In genomic region chr3:39405687-39406367, GRCh38 we compare ENCODE assay signal across 8 cellular contexts. TPM values are rescaled to one million over a fixed set of nuclear protein-coding genes. Genes with fewer than 3 reads are reported as not detected.
DNase-seq lines count a peak whose midpoint lies in the region; ATAC-seq, FAIRE-seq and TF ChIP-seq lines count a peak whose summit lies in the region.

No MANE protein-coding gene starts in this region.

- H3K27ac Mint-ChIP-seq in T-helper 1 cell treated with Interleukin-12 subunit alpha and Interleukin-12 subunit beta and Interleukin-4 antibody, amounts not matched to agents 30 μg/mL and 1 μg/mL, for 36 hours: peak overlapping the region; percentile 98
- peak overlapping the region; percentile 97 for H3K27ac Mint-ChIP-seq in activated naive CD8-positive, alpha-beta T cell treated with anti-CD3 and anti-CD28 coated beads, Interleukin-2, amount 50 U/mL, for 24 hours

- DNase-seq in T-helper 1 cell (no peak), kidney (no peak), T1000 (lab: John Stamatoyannopoulos, UW) (no peak), GM12891 (ENCODE audit: insufficient read length, low spot score) (no peak), putamen (ENCODE audit: low spot score) (no peak)
- no peak for DNase-seq in activated naive CD8-positive, alpha-beta T cell treated with anti-CD3 and anti-CD28 coated beads, Interleukin-2, amount 50 U/mL, for 24 hours

- no peak for FAIRE-seq in kidney (lab: Jason Lieb, UNC)
- no peak for FAIRE-seq in GM12891 (lab: Jason Lieb, UNC)

- H3K4me3 ChIP-seq in kidney (ENCODE audit: low read length in 2 of 2): peak overlapping the region; percentile 92
- peak overlapping the region; percentile 90 to 96 (median 90) for H3K4me3 ChIP-seq in subcutaneous abdominal adipose tissue (ENCODE audit: low read depth in 1 of 5, low read length in 5 of 5)

- TF ChIP-seq POLR2A in GM12891 (IDR thresholded peaks at IDR 0.05; ENCODE audit: low read depth, low read length): no peak

- H3K9ac ChIP-seq in kidney (ENCODE audit: low read length in 2 of 2) (peak overlapping the region in 1 of 2 donors; percentile 57), subcutaneous abdominal adipose tissue (ENCODE audit: low read length in 5 of 5) (peak overlapping the region in 4 of 5 donors; percentile 67 to 92 (median 91))

- H3K27ac ChIP-seq in kidney (ENCODE audit: low read depth in 2 of 2, low read length in 2 of 2): peak overlapping the region; percentile 43 to 76
- peak overlapping the region; percentile 84 for H3K27ac ChIP-seq in subcutaneous abdominal adipose tissue (ENCODE audit: low read depth, low read length)

- H3K4me1 ChIP-seq in kidney (ENCODE audit: control insufficient read depth in 1 of 2, insufficient read depth in 1 of 2, low read depth in 1 of 2, low read length in 2 of 2) (peaks cover 4 to 13% of the 10 kb centered on the region in 2 donors), subcutaneous abdominal adipose tissue (ENCODE audit: control insufficient read depth in 5 of 5, insufficient read depth in 5 of 5, low read length in 5 of 5) (peaks cover 4 to 30% (median 24%) of the 10 kb centered on the region in 5 donors)

- H3K36me3 ChIP-seq in kidney (ENCODE audit: control insufficient read depth in 1 of 2, insufficient read depth in 2 of 2, low read length in 2 of 2): peaks cover 10 to 20% of the 10 kb centered on the region in 2 donors
- H3K36me3 ChIP-seq in subcutaneous abdominal adipose tissue (ENCODE audit: control insufficient read depth in 5 of 5, insufficient read depth in 5 of 5, low read length in 5 of 5): peaks cover 3 to 28% (median 22%) of the 10 kb centered on the region in 5 donors

- H3K36me3 Mint-ChIP-seq in T-helper 1 cell treated with Interleukin-12 subunit alpha and Interleukin-12 subunit beta and Interleukin-4 antibody, amounts not matched to agents 30 μg/mL and 1 μg/mL, for 36 hours (ENCODE audit: low read depth): peaks cover 43% of the 10 kb centered on the region
- H3K36me3 Mint-ChIP-seq in activated naive CD8-positive, alpha-beta T cell treated with anti-CD3 and anti-CD28 coated beads, Interleukin-2, amount 50 U/mL, for 24 hours (ENCODE audit: low read depth): peaks cover 46% of the 10 kb centered on the region

- H3K9me3 Mint-ChIP-seq in T-helper 1 cell treated with Interleukin-12 subunit alpha and Interleukin-12 subunit beta and Interleukin-4 antibody, amounts not matched to agents 30 μg/mL and 1 μg/mL, for 36 hours: no peaks in the 10 kb centered on the region
- no peaks in the 10 kb centered on the region for H3K9me3 Mint-ChIP-seq in activated naive CD8-positive, alpha-beta T cell treated with anti-CD3 and anti-CD28 coated beads, Interleukin-2, amount 50 U/mL, for 24 hours

- H3K9me3 ChIP-seq in kidney (ENCODE audit: control insufficient read depth in 1 of 2, low read length in 2 of 2) (no peaks in the 10 kb centered on the region), subcutaneous abdominal adipose tissue (ENCODE audit: control insufficient read depth in 5 of 5, low read length in 5 of 5) (no peaks in the 10 kb centered on the region)

- ATAC-seq in activated naive CD8-positive, alpha-beta T cell treated with anti-CD3 and anti-CD28 coated beads, Interleukin-2, amount 50 U/mL, for 24 hours: no peak

- H3K4me3 Mint-ChIP-seq in T-helper 1 cell treated with Interleukin-12 subunit alpha and Interleukin-12 subunit beta and Interleukin-4 antibody, amounts not matched to agents 30 μg/mL and 1 μg/mL, for 36 hours: peak overlapping the region; percentile 94
- H3K4me3 Mint-ChIP-seq in activated naive CD8-positive, alpha-beta T cell treated with anti-CD3 and anti-CD28 coated beads, Interleukin-2, amount 50 U/mL, for 24 hours: peak overlapping the region; percentile 98

- H3K27me3 Mint-ChIP-seq in T-helper 1 cell treated with Interleukin-12 subunit alpha and Interleukin-12 subunit beta and Interleukin-4 antibody, amounts not matched to agents 30 μg/mL and 1 μg/mL, for 36 hours (ENCODE audit: low read depth): no peaks in the 10 kb centered on the region
- no peaks in the 10 kb centered on the region for H3K27me3 Mint-ChIP-seq in activated naive CD8-positive, alpha-beta T cell treated with anti-CD3 and anti-CD28 coated beads, Interleukin-2, amount 50 U/mL, for 24 hours

- peaks cover 31% of the 10 kb centered on the region for H3K4me1 Mint-ChIP-seq in T-helper 1 cell treated with Interleukin-12 subunit alpha and Interleukin-12 subunit beta and Interleukin-4 antibody, amounts not matched to agents 30 μg/mL and 1 μg/mL, for 36 hours (ENCODE audit: low read depth)
- H3K4me1 Mint-ChIP-seq in activated naive CD8-positive, alpha-beta T cell treated with anti-CD3 and anti-CD28 coated beads, Interleukin-2, amount 50 U/mL, for 24 hours: peaks cover 51% of the 10 kb centered on the region

- TF ChIP-seq CTCF in kidney (IDR thresholded peaks at IDR 0.05; ENCODE audit: borderline replicate concordance, extremely low read depth, insufficient read depth): no peak

- H3K27me3 ChIP-seq in subcutaneous abdominal adipose tissue (ENCODE audit: control insufficient read depth in 5 of 5, insufficient read depth in 4 of 5, low read length in 5 of 5): no peaks in the 10 kb centered on the region

- intact Hi-C loops in kidney (cut with DNase I): no loop called here

TF ChIP-seq in GM12891, 5 proteins besides CTCF, POLR2A, EP300 and RAD21:
- no peak for TF ChIP-seq POLR2AphosphoS5 (IDR thresholded peaks at IDR 0.05; ENCODE audit: low read depth, low read length)
- no peak for TF ChIP-seq PAX5 (IDR thresholded peaks at IDR 0.05; ENCODE audit: insufficient read depth, low read length, severe bottlenecking)
- TF ChIP-seq SPI1 (IDR thresholded peaks at IDR 0.05; ENCODE audit: low read depth, low read length): no peak
- no peak for TF ChIP-seq POU2F2 (IDR thresholded peaks at IDR 0.05; ENCODE audit: low read depth, low read length)
- no peak for TF ChIP-seq TAF1 (IDR thresholded peaks at IDR 0.05; ENCODE audit: low read depth, low read length)

RNA-seq across cellular contexts. Expression of gene RPSA, which starts 0.7 kb away (rescaled TPM):
- total RNA-seq in kidney: 806 TPM
- 1,249 TPM for polyA plus RNA-seq in kidney (ENCODE audit: insufficient read depth, low read depth, low replicate concordance)
- polyA plus RNA-seq in GM12891 (2012; ENCODE audit: low read depth, missing spikeins): 3,537 TPM

RNA-seq across cellular contexts. Expression of gene SLC25A38, which starts 22.7 kb away (rescaled TPM):
- total RNA-seq in kidney: 24.9 TPM
- polyA plus RNA-seq in kidney (ENCODE audit: insufficient read depth, low read depth, low replicate concordance): 42.3 TPM
- polyA plus RNA-seq in GM12891 (2012; ENCODE audit: low read depth, missing spikeins): 28.4 TPM
